In the genomic region with DNA sequence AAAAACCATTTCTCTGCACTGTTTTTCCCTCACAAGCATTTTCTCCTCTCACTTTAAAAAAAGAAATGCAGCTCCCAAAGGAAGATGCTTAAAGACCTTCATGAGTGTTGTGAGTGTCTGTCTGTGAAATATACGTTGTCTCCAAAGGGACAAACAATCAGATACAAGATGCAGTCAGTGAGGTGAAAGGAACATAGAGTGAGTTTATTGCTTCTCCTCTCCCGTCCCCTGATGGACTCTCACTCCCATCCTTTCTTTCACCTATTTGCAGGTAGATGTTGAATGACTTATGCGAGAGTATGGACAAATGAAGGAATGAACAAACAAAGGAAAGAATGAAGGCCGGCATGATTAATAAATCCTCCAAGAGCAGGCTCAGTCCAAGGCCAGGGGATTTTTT, we compare ENCODE assay signal across 14 cellular contexts.
DNase-seq lines count a peak whose midpoint lies in the region; ATAC-seq and TF ChIP-seq lines count a peak whose summit lies in the region.
"Had no signal": no experiment of that assay in that cellular context is flagged by ENCODE, and none has a peak within 500 bp of the region (broad histone marks: within the 10 kb centered on the region; RNA-seq: fewer than 3 reads in every experiment).

No MANE protein-coding gene starts in this region.

- H2AK5ac ChIP-seq in IMR-90 (ENCODE audit: low read depth, low read length) = no peak overlapping the region

- H3K36me3 Mint-ChIP-seq in T-helper 1 cell treated with Interleukin-12 subunit alpha and Interleukin-12 subunit beta and Interleukin-4 antibody, amounts not matched to agents 30 μg/mL and 1 μg/mL, for 36 hours (ENCODE audit: low read depth) = peaks cover 23% of the 10 kb centered on the region
- peaks cover 31% of the 10 kb centered on the region for H3K36me3 Mint-ChIP-seq in activated naive CD8-positive, alpha-beta T cell treated with anti-CD3 and anti-CD28 coated beads, Interleukin-2, amount 10 ng/mL, durations not matched to agents 7 days and 5 days

- no peaks in the 10 kb centered on the region for H3K27me3 Mint-ChIP-seq in T-helper 1 cell treated with Interleukin-12 subunit alpha and Interleukin-12 subunit beta and Interleukin-4 antibody, amounts not matched to agents 30 μg/mL and 1 μg/mL, for 36 hours (ENCODE audit: low read depth)
- H3K27me3 Mint-ChIP-seq in activated naive CD8-positive, alpha-beta T cell treated with anti-CD3 and anti-CD28 coated beads, Interleukin-2, amount 10 ng/mL, durations not matched to agents 7 days and 5 days = no peaks in the 10 kb centered on the region

- H3K4me3 ChIP-seq in IMR-90 (ENCODE audit: insufficient read depth, low read depth, low read length) (no peak overlapping the region; the same call in 1 of the 2 replicates), neutrophil (ENCODE audit: low read depth in 1 of 2, low read length in 1 of 2) (no peak overlapping the region), heart left ventricle (no peak overlapping the region), H7 (ENCODE audit: insufficient read depth, low read depth, low read length) (no peak overlapping the region)
- H3K4me3 ChIP-seq: esophagus squamous epithelium, neural progenitor cell had no signal

- no peaks in the 10 kb centered on the region for H3K9me1 ChIP-seq in IMR-90 (ENCODE audit: insufficient read depth, low read length)

- intact Hi-C loops in IMR-90 (cut with micrococcal nuclease) = no loop called here
- intact Hi-C loops in heart left ventricle (cut with DNase I) = no loop called here

- peak overlapping the region; percentile 36; the same call in 1 of the 2 replicates for H3K9ac ChIP-seq in IMR-90 (ENCODE audit: low read depth, low read length)
- H3K9ac ChIP-seq: neural progenitor cell had no signal

- H3K14ac ChIP-seq in IMR-90 (replicated peaks; ENCODE audit: low read depth, low read length) = peak overlapping the region; percentile 26

- BruUV-seq in IMR-90 (replicated peaks; lab: Mats Ljungman, UMichigan) = no TSS peak

- no peak for DNase-seq in T-helper 1 cell
- DNase-seq in IMR-90 = no peak
- DNase-seq in activated naive CD8-positive, alpha-beta T cell treated with anti-CD3 and anti-CD28 coated beads, Interleukin-2, amount 10 ng/mL, durations not matched to agents 7 days and 5 days = no peak
- DNase-seq in heart left ventricle = no peak
- DNase-seq in H7 = no peak
- DNase-seq in COR-L47 (lab: John Stamatoyannopoulos, UW) = no peak
- DNase-seq: activated effector memory CD4-positive, alpha-beta T cell treated with anti-CD3 and anti-CD28 coated beads, Interleukin-2, amount 50 U/mL, for 16 hours; DMS79; esophagus squamous epithelium; MG63; NCI-H2171 had no signal

- peak overlapping the region; percentile 80; the same call in 1 of the 2 replicates for H3K18ac ChIP-seq in IMR-90 (ENCODE audit: low read depth, low read length)

- ATAC-seq in IMR-90 (ENCODE audit: low read depth) (no peak), heart left ventricle (no peak)
- ATAC-seq in activated naive CD8-positive, alpha-beta T cell treated with anti-CD3 and anti-CD28 coated beads, Interleukin-2, amount 10 ng/mL, durations not matched to agents 7 days and 5 days (ENCODE audit: low read depth) = no peak

- in situ Hi-C loops in IMR-90 (cut with MboI; ENCODE audit: low sequenced_read_pairs) = no loop called here

- CTCF ChIA-PET in IMR-90 (lab: Yijun Ruan, JAX) = no interaction called here

- no peak for TF ChIP-seq CTCF in IMR-90 (conservative IDR thresholded peaks at IDR 0.05; ENCODE audit: low read depth, low read length)
- no peak for TF ChIP-seq CTCF in neutrophil (IDR thresholded peaks at IDR 0.05)
- TF ChIP-seq CTCF in heart left ventricle (IDR thresholded peaks at IDR 0.05) = no peak

- no peaks in the 10 kb centered on the region; a peak in 1 of 4 replicates for H3K79me1 ChIP-seq in IMR-90 (ENCODE audit: low read depth in 1 of 2, low read length in 2 of 2)

- H3K36me3 ChIP-seq in IMR-90 (ENCODE audit: control insufficient read depth, insufficient read depth, low read length) (peaks cover 21% of the 10 kb centered on the region), neutrophil (no peaks in the 10 kb centered on the region), heart left ventricle (no peaks in the 10 kb centered on the region), H7 (replicated peaks; ENCODE audit: control insufficient read depth, insufficient read depth, low read length) (peaks cover 1% of the 10 kb centered on the region; the same call in 1 of the 2 replicates)
- H3K36me3 ChIP-seq: neural progenitor cell had no signal

- H2BK20ac ChIP-seq in IMR-90 (ENCODE audit: low read depth, low read length) = no peak overlapping the region

- no CpG with 5 or more reads among the region's 4 CpGs for WGBS in IMR-90 (ENCODE audit: extremely low coverage in 2 of 2, insufficient read length in 1 of 2), 2 experiments
- 71 to 86% (median 77%) methylated on average over 4 of the region's 4 CpGs for WGBS in heart left ventricle, 4 donors

- no peak overlapping the region for H3K4ac ChIP-seq in IMR-90 (ENCODE audit: low read depth, low read length)

- no peak for TF ChIP-seq RAD21 in IMR-90 (IDR thresholded peaks at IDR 0.05; ENCODE audit: low read length)

- H2BK120ac ChIP-seq in IMR-90 (ENCODE audit: low read depth, low read length) = no peak overlapping the region

- no peak for TF ChIP-seq POLR2A in IMR-90 (IDR thresholded peaks at IDR 0.05; ENCODE audit: low read depth, low read length)
- no peak for TF ChIP-seq POLR2A in heart left ventricle (IDR thresholded peaks at IDR 0.05)

- H4K91ac ChIP-seq in IMR-90 (ENCODE audit: insufficient read depth, low read depth, low read length) = no peak overlapping the region

- peak overlapping the region; percentile 63 for H2BK5ac ChIP-seq in IMR-90 (ENCODE audit: low read depth, low read length, poor library complexity, severe bottlenecking)

- H3K4me3 Mint-ChIP-seq in T-helper 1 cell treated with Interleukin-12 subunit alpha and Interleukin-12 subunit beta and Interleukin-4 antibody, amounts not matched to agents 30 μg/mL and 1 μg/mL, for 36 hours = peak overlapping the region; percentile 49
- peak overlapping the region; percentile 65 for H3K4me3 Mint-ChIP-seq in activated naive CD8-positive, alpha-beta T cell treated with anti-CD3 and anti-CD28 coated beads, Interleukin-2, amount 10 ng/mL, durations not matched to agents 7 days and 5 days
- H3K4me3 Mint-ChIP-seq: neural progenitor cell had no signal

- peak overlapping the region; percentile 65 for H3K27ac Mint-ChIP-seq in T-helper 1 cell treated with Interleukin-12 subunit alpha and Interleukin-12 subunit beta and Interleukin-4 antibody, amounts not matched to agents 30 μg/mL and 1 μg/mL, for 36 hours
- peak overlapping the region; percentile 47 for H3K27ac Mint-ChIP-seq in activated naive CD8-positive, alpha-beta T cell treated with anti-CD3 and anti-CD28 coated beads, Interleukin-2, amount 10 ng/mL, durations not matched to agents 7 days and 5 days
- H3K27ac Mint-ChIP-seq: neural progenitor cell had no signal

- H2AK9ac ChIP-seq in IMR-90 (replicated peaks; ENCODE audit: low read depth, low read length, poor library complexity) = no peak overlapping the region

- peaks cover 61% of the 10 kb centered on the region for H3K4me1 Mint-ChIP-seq in T-helper 1 cell treated with Interleukin-12 subunit alpha and Interleukin-12 subunit beta and Interleukin-4 antibody, amounts not matched to agents 30 μg/mL and 1 μg/mL, for 36 hours (ENCODE audit: low read depth)
- peaks cover 57% of the 10 kb centered on the region for H3K4me1 Mint-ChIP-seq in activated naive CD8-positive, alpha-beta T cell treated with anti-CD3 and anti-CD28 coated beads, Interleukin-2, amount 10 ng/mL, durations not matched to agents 7 days and 5 days

- H3K23ac ChIP-seq in IMR-90 (ENCODE audit: low read depth, low read length) = 0 out of 2 replicates have a peak overlapping the region, but pooled peaks have one; percentile 39

- H3K27me3 ChIP-seq in IMR-90 (ENCODE audit: control insufficient read depth, insufficient read depth, low read length) (no peaks in the 10 kb centered on the region), neutrophil (no peaks in the 10 kb centered on the region), heart left ventricle (peaks cover 0 to 36% (median 0%) of the 10 kb centered on the region in 9 donors), H7 (ENCODE audit: control insufficient read depth, insufficient read depth, low read length) (no peaks in the 10 kb centered on the region)
- H3K27me3 ChIP-seq: esophagus squamous epithelium, MG63, neural progenitor cell had no signal

- H4K20me1 ChIP-seq in IMR-90 (ENCODE audit: insufficient read depth, low read length) = peaks cover 40% of the 10 kb centered on the region

- H3K4me2 ChIP-seq in IMR-90 (ENCODE audit: low read depth, low read length) = peak overlapping the region; percentile 61; the same call in 1 of the 2 replicates
- H3K4me2 ChIP-seq: neural progenitor cell had no signal

- H4K5ac ChIP-seq in IMR-90 (ENCODE audit: low read depth, low read length) = peak overlapping the region; percentile 25; the same call in 1 of the 2 replicates

- H3K27ac ChIP-seq in IMR-90 (ENCODE audit: insufficient read depth, low read length) (no peak overlapping the region; the same call in 1 of the 2 replicates), neutrophil (peak overlapping the region; percentile 58), heart left ventricle (no peak overlapping the region)
- H3K27ac ChIP-seq: neural progenitor cell had no signal

- H4K8ac ChIP-seq in IMR-90 (ENCODE audit: low read depth in 2 of 2, low read length in 2 of 2) = peak overlapping the region in 1 of 2 experiments; percentile 49; a peak in 1 of 4 replicates

- H3K56ac ChIP-seq in IMR-90 (ENCODE audit: extremely low read depth, insufficient read depth, low read length) = no peak overlapping the region

- POLR2A ChIA-PET in IMR-90 (lab: Charles Lee; ENCODE audit: unreplicated experiment) = no interaction called here
- POLR2A ChIA-PET in activated naive CD8-positive, alpha-beta T cell treated with anti-CD3 and anti-CD28 coated beads, Interleukin-2, amount 10 ng/mL, durations not matched to agents 7 days and 5 days (lab: Charles Lee) = no interaction called here

- H2AFZ ChIP-seq in IMR-90 (replicated peaks; ENCODE audit: low read length, poor library complexity) = no peak overlapping the region
- H2AFZ ChIP-seq: neural progenitor cell had no signal

- no peaks in the 10 kb centered on the region for H3K9me3 Mint-ChIP-seq in T-helper 1 cell treated with Interleukin-12 subunit alpha and Interleukin-12 subunit beta and Interleukin-4 antibody, amounts not matched to agents 30 μg/mL and 1 μg/mL, for 36 hours
- H3K9me3 Mint-ChIP-seq in activated naive CD8-positive, alpha-beta T cell treated with anti-CD3 and anti-CD28 coated beads, Interleukin-2, amount 10 ng/mL, durations not matched to agents 7 days and 5 days = no peaks in the 10 kb centered on the region
- H3K9me3 Mint-ChIP-seq: neural progenitor cell had no signal

- H2BK15ac ChIP-seq in IMR-90 (ENCODE audit: low read depth, low read length) = no peak overlapping the region

- H3K4me1 ChIP-seq in IMR-90 (ENCODE audit: control insufficient read depth, insufficient read depth, low read length) (peaks cover 9% of the 10 kb centered on the region), neutrophil (ENCODE audit: control insufficient read depth in 1 of 2, insufficient read depth in 1 of 2, low read depth in 1 of 2, low read length in 1 of 2) (peaks cover 57 to 75% of the 10 kb centered on the region in 2 experiments), heart left ventricle (peaks cover 0 to 77% (median 0%) of the 10 kb centered on the region in 12 donors)
- H3K4me1 ChIP-seq: neural progenitor cell had no signal

- dilution Hi-C loops in IMR-90 (cut with HindIII; ENCODE audit: low sequenced_read_pairs, unreplicated experiment) = no loop called here

- H3K9me3 ChIP-seq in IMR-90 (ENCODE audit: control insufficient read depth, insufficient read depth, low read length) (no peaks in the 10 kb centered on the region), neutrophil (no peaks in the 10 kb centered on the region), heart left ventricle (no peaks in the 10 kb centered on the region)
- H3K9me3 ChIP-seq: esophagus squamous epithelium, MG63 had no signal
